Comparison of ENCODE assay signal across 14 cellular contexts in the genomic region with DNA sequence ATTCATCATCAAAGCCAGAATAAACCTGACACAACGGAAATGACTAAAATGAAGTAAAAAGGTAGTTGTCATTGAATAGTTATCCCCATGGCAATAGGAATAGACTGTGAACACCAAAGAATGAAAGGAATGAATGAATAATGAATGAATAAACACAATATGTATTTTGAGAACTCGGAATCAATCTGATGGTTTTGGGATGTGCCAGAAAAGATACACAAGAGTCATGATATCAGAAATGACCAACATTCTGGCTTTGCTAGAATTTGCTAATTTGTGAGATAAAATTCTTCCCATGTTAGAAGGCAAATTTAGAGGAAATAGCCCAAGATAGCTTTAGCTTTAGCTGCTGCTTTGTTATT.
DNase-seq lines count a peak whose midpoint lies in the region; ATAC-seq, FAIRE-seq and TF ChIP-seq lines count a peak whose summit lies in the region.
"Had no signal": no experiment of that assay in that cellular context is flagged by ENCODE, and none has a peak within 500 bp of the region (broad histone marks: within the 10 kb centered on the region; RNA-seq: fewer than 3 reads in every experiment).

No MANE protein-coding gene starts in this region.

- no peak overlapping the region for H3K18ac ChIP-seq in mesendoderm (ENCODE audit: low read length)

- H3K4me2 ChIP-seq in endothelial cell of umbilical vein (ENCODE audit: insufficient read depth, low read length) (no peak overlapping the region), mesendoderm (ENCODE audit: low read length) (no peak overlapping the region)

- no peaks in the 10 kb centered on the region for H3K27me3 Mint-ChIP-seq in osteocyte (ENCODE audit: unreplicated experiment)
- peaks cover 9% of the 10 kb centered on the region for H3K27me3 Mint-ChIP-seq in activated CD8-positive, alpha-beta T cell treated with anti-CD3 and anti-CD28 coated beads, Interleukin-2, amount 10 ng/mL, durations not matched to agents 7 days and 5 days (ENCODE audit: low read depth)
- H3K27me3 Mint-ChIP-seq: activated naive CD8-positive, alpha-beta T cell treated with anti-CD3 and anti-CD28 coated beads, Interleukin-2, amount 10 ng/mL, durations not matched to agents 7 days and 5 days had no signal

- no peak for FAIRE-seq in endothelial cell of umbilical vein (lab: Jason Lieb, UNC)

- H4K5ac ChIP-seq in mesendoderm (ENCODE audit: low read length) = no peak overlapping the region

- H3K79me1 ChIP-seq in mesendoderm (ENCODE audit: low read length) = no peaks in the 10 kb centered on the region

- no TSS peak for BruUV-seq in endothelial cell of umbilical vein (replicated peaks; lab: Mats Ljungman, UMichigan)

- H3K9me1 ChIP-seq in endothelial cell of umbilical vein (replicated peaks; ENCODE audit: control insufficient read depth, extremely low read depth, insufficient read depth, low read length) = no peaks in the 10 kb centered on the region

- H3K4me3 ChIP-seq in endothelial cell of umbilical vein (replicated peaks in 1 of 3; ENCODE audit: insufficient read depth in 1 of 3, low read depth in 1 of 3, low read length in 3 of 3) (no peak overlapping the region), mesendoderm (ENCODE audit: low read length) (no peak overlapping the region), mucosa of descending colon (no peak overlapping the region)
- H3K4me3 ChIP-seq: heart left ventricle, left ventricle myocardium inferior, tibial nerve had no signal

- no peak overlapping the region for H3K23ac ChIP-seq in mesendoderm (ENCODE audit: low read length)

- H3K4me3 Mint-ChIP-seq in osteocyte (ENCODE audit: unreplicated experiment) = peak overlapping the region; percentile 4
- H3K4me3 Mint-ChIP-seq in activated CD8-positive, alpha-beta T cell treated with anti-CD3 and anti-CD28 coated beads, Interleukin-2, amount 10 ng/mL, durations not matched to agents 7 days and 5 days = no peak overlapping the region
- H3K4me3 Mint-ChIP-seq: activated naive CD8-positive, alpha-beta T cell treated with anti-CD3 and anti-CD28 coated beads, Interleukin-2, amount 10 ng/mL, durations not matched to agents 7 days and 5 days had no signal

- H3K9me3 ChIP-seq in endothelial cell of umbilical vein (replicated peaks; ENCODE audit: control insufficient read depth, insufficient read depth, low read length) (no peaks in the 10 kb centered on the region), mucosa of descending colon (no peaks in the 10 kb centered on the region)
- H3K9me3 ChIP-seq: Caco-2, heart left ventricle, left ventricle myocardium inferior, tibial nerve had no signal

- H3K36me3 ChIP-seq in endothelial cell of umbilical vein (ENCODE audit: control insufficient read depth in 2 of 2, extremely low read depth in 1 of 2, insufficient read depth in 2 of 2, low read length in 2 of 2) = no peaks in the 10 kb centered on the region
- H3K36me3 ChIP-seq in mesendoderm (ENCODE audit: control insufficient read depth, insufficient read depth, low read length) = no peaks in the 10 kb centered on the region
- H3K36me3 ChIP-seq in mucosa of descending colon (ENCODE audit: low read depth) = no peaks in the 10 kb centered on the region
- H3K36me3 ChIP-seq: heart left ventricle, left ventricle myocardium inferior, tibial nerve had no signal

- DNase-seq in ELR (ENCODE audit: low read depth) (peak; percentile 94), RKO (ENCODE audit: low spot score) (peak; percentile 32), endothelial cell of umbilical vein (ENCODE audit: low read depth, low spot score) (no peak), osteocyte (ENCODE audit: extremely low spot score, unreplicated experiment) (no peak), mesendoderm (no peak), mucosa of descending colon (no peak)
- no peak for DNase-seq in central memory CD4-positive, alpha-beta T cell
- no peak for DNase-seq in activated CD8-positive, alpha-beta T cell treated with anti-CD3 and anti-CD28 coated beads, Interleukin-2, amount 10 ng/mL, durations not matched to agents 7 days and 5 days
- DNase-seq: activated naive CD8-positive, alpha-beta T cell treated with anti-CD3 and anti-CD28 coated beads, Interleukin-2, amount 10 ng/mL, durations not matched to agents 7 days and 5 days; Caco-2; heart left ventricle; left ventricle myocardium inferior; NCI-H526 had no signal

- H3K27me3 ChIP-seq in endothelial cell of umbilical vein (ENCODE audit: control insufficient read depth in 2 of 2, insufficient read depth in 2 of 2, low read length in 2 of 2) (no peaks in the 10 kb centered on the region), mesendoderm (ENCODE audit: insufficient read depth, low read length, poor library complexity) (no peaks in the 10 kb centered on the region)
- H3K27me3 ChIP-seq: heart left ventricle, tibial nerve had no signal

- H2BK15ac ChIP-seq in mesendoderm (replicated peaks; ENCODE audit: low read depth) = no peak overlapping the region

- H3K4me1 ChIP-seq in endothelial cell of umbilical vein (ENCODE audit: control insufficient read depth, extremely low read depth, insufficient read depth, low read length) (no peaks in the 10 kb centered on the region), mesendoderm (ENCODE audit: control insufficient read depth, low read depth, low read length) (no peaks in the 10 kb centered on the region), mucosa of descending colon (ENCODE audit: low read depth) (no peaks in the 10 kb centered on the region)
- H3K4me1 ChIP-seq: Caco-2, heart left ventricle, left ventricle myocardium inferior, tibial nerve had no signal

- H3K36me3 Mint-ChIP-seq in osteocyte (ENCODE audit: unreplicated experiment) = no peaks in the 10 kb centered on the region
- no peaks in the 10 kb centered on the region for H3K36me3 Mint-ChIP-seq in activated CD8-positive, alpha-beta T cell treated with anti-CD3 and anti-CD28 coated beads, Interleukin-2, amount 10 ng/mL, durations not matched to agents 7 days and 5 days (ENCODE audit: low read depth)
- H3K36me3 Mint-ChIP-seq: activated naive CD8-positive, alpha-beta T cell treated with anti-CD3 and anti-CD28 coated beads, Interleukin-2, amount 10 ng/mL, durations not matched to agents 7 days and 5 days had no signal

- POLR2A ChIA-PET in endothelial cell of umbilical vein (lab: Charles Lee) = no interaction called here
- POLR2A ChIA-PET in activated CD8-positive, alpha-beta T cell treated with anti-CD3 and anti-CD28 coated beads, Interleukin-2, amount 10 ng/mL, durations not matched to agents 7 days and 5 days (lab: Charles Lee) = no interaction called here

- H4K20me1 ChIP-seq in endothelial cell of umbilical vein (replicated peaks; ENCODE audit: control insufficient read depth, extremely low read depth, insufficient read depth, low read length) = no peaks in the 10 kb centered on the region

- H3K56ac ChIP-seq in mesendoderm (ENCODE audit: low read length) = no peak overlapping the region

- no CpG with 5 or more reads among the region's 2 CpGs for WGBS in mesendoderm (ENCODE audit: extremely low coverage, insufficient coverage, low lambda C conversion rate)

- dilution Hi-C loops in endothelial cell of umbilical vein (cut with MboI; ENCODE audit: extremely low pct_ligation_motif_present, low sequenced_read_pairs) = no loop called here

- no peak for ATAC-seq in mucosa of descending colon
- ATAC-seq in activated CD8-positive, alpha-beta T cell treated with anti-CD3 and anti-CD28 coated beads, Interleukin-2, amount 10 ng/mL, durations not matched to agents 7 days and 5 days = no peak
- ATAC-seq: heart left ventricle had no signal

- peak overlapping the region; percentile 81 for H3K27ac Mint-ChIP-seq in osteocyte (ENCODE audit: unreplicated experiment)
- H3K27ac Mint-ChIP-seq in activated CD8-positive, alpha-beta T cell treated with anti-CD3 and anti-CD28 coated beads, Interleukin-2, amount 10 ng/mL, durations not matched to agents 7 days and 5 days = no peak overlapping the region
- H3K27ac Mint-ChIP-seq: activated naive CD8-positive, alpha-beta T cell treated with anti-CD3 and anti-CD28 coated beads, Interleukin-2, amount 10 ng/mL, durations not matched to agents 7 days and 5 days had no signal

- no peak overlapping the region for H3K4ac ChIP-seq in mesendoderm (ENCODE audit: low read depth, low read length)

- H3K79me2 ChIP-seq in endothelial cell of umbilical vein (ENCODE audit: control insufficient read depth, insufficient read depth, low read length) (no peaks in the 10 kb centered on the region), mesendoderm (ENCODE audit: control insufficient read depth, insufficient read depth, low read length) (no peaks in the 10 kb centered on the region)

- TF ChIP-seq POLR2A in endothelial cell of umbilical vein (IDR thresholded peaks at IDR 0.05; ENCODE audit: low read depth, low read length) = no peak

- H3K27ac ChIP-seq in endothelial cell of umbilical vein (ENCODE audit: insufficient read depth, low read depth, low read length) = no peak overlapping the region
- H3K27ac ChIP-seq in mesendoderm (ENCODE audit: low read depth, low read length) = no peak overlapping the region
- H3K27ac ChIP-seq: heart left ventricle, left ventricle myocardium inferior, tibial nerve had no signal

- no peaks in the 10 kb centered on the region for H3K9me3 Mint-ChIP-seq in osteocyte (ENCODE audit: unreplicated experiment)
- H3K9me3 Mint-ChIP-seq in activated CD8-positive, alpha-beta T cell treated with anti-CD3 and anti-CD28 coated beads, Interleukin-2, amount 10 ng/mL, durations not matched to agents 7 days and 5 days (ENCODE audit: insufficient read depth) = no peaks in the 10 kb centered on the region
- H3K9me3 Mint-ChIP-seq: activated naive CD8-positive, alpha-beta T cell treated with anti-CD3 and anti-CD28 coated beads, Interleukin-2, amount 10 ng/mL, durations not matched to agents 7 days and 5 days had no signal

- CTCF ChIA-PET in endothelial cell of umbilical vein (lab: Charles Lee) = no interaction called here
- CTCF ChIA-PET in activated CD8-positive, alpha-beta T cell treated with anti-CD3 and anti-CD28 coated beads, Interleukin-2, amount 10 ng/mL, durations not matched to agents 7 days and 5 days (lab: Charles Lee) = no interaction called here

- no peak overlapping the region for H2BK120ac ChIP-seq in mesendoderm (ENCODE audit: low read depth, low read length)

- no peak overlapping the region for H2BK5ac ChIP-seq in mesendoderm (ENCODE audit: low read length)

- no peak overlapping the region for H2AK5ac ChIP-seq in mesendoderm (ENCODE audit: low read length)

- H3K4me1 Mint-ChIP-seq in osteocyte (ENCODE audit: unreplicated experiment) = peaks cover 38% of the 10 kb centered on the region
- no peaks in the 10 kb centered on the region for H3K4me1 Mint-ChIP-seq in activated CD8-positive, alpha-beta T cell treated with anti-CD3 and anti-CD28 coated beads, Interleukin-2, amount 10 ng/mL, durations not matched to agents 7 days and 5 days (ENCODE audit: low read depth)

- no peak for TF ChIP-seq CTCF in endothelial cell of umbilical vein (IDR thresholded peaks at IDR 0.05; ENCODE audit: extremely low read depth in 1 of 2, insufficient read depth in 1 of 2, low read depth in 1 of 2, low read length in 2 of 2)
- TF ChIP-seq CTCF in osteocyte (IDR thresholded peaks at IDR 0.05) = no peak
- TF ChIP-seq CTCF in mucosa of descending colon (IDR thresholded peaks at IDR 0.05) = no peak

- H4K8ac ChIP-seq in mesendoderm (ENCODE audit: low read depth, low read length) = no peak overlapping the region

- H2AFZ ChIP-seq in endothelial cell of umbilical vein (ENCODE audit: low read depth, low read length) = no peak overlapping the region

- H3K9ac ChIP-seq in endothelial cell of umbilical vein (replicated peaks; ENCODE audit: extremely low read depth, insufficient read depth, low read length) = no peak overlapping the region
- no peak overlapping the region for H3K9ac ChIP-seq in mesendoderm (ENCODE audit: low read length)

- intact Hi-C loops in endothelial cell of umbilical vein (cut with micrococcal nuclease) (no loop called here), mucosa of descending colon (cut with DNase I, micrococcal nuclease) (no loop called here)

Comparison
In these comparisons a context has a peak if more than half of its experiments do, and no peak if none do; other contexts are left out.
1. DNase-seq: peak in ELR (single experiment) and RKO (single experiment); none in endothelial cell of umbilical vein (single experiment), osteocyte (single experiment), central memory CD4-positive, alpha-beta T cell (single experiment), mesendoderm (single experiment), mucosa of descending colon (0 of 3) and activated CD8-positive, alpha-beta T cell treated with anti-CD3 and anti-CD28 coated beads, Interleukin-2, amount 10 ng/mL, durations not matched to agents 7 days and 5 days (single experiment).